ENCODE assay signal across 29 cellular contexts in genomic region chr6:81886157-81886556, GRCh38.
"Had no signal": no experiment of that assay in that cellular context is flagged by ENCODE, and none has a peak within 500 bp of the region (broad histone marks: within the 10 kb centered on the region; RNA-seq: fewer than 3 reads in every experiment).

No MANE protein-coding gene starts in this region.

- H3K27me3 ChIP-seq: colonic mucosa, esophagus squamous epithelium, gastrocnemius medialis, heart left ventricle, hepatocyte had no signal

- ATAC-seq: effector memory CD8-positive, alpha-beta T cell; esophagus mucosa; gastrocnemius medialis; heart left ventricle; left colon; left lobe of liver; lower lobe of right lung; mucosa of descending colon; naive thymus-derived CD8-positive, alpha-beta T cell had no signal

- H3K36me3 ChIP-seq: colonic mucosa, esophagus squamous epithelium, gastrocnemius medialis, heart left ventricle, left ventricle myocardium inferior, lower lobe of right lung had no signal

- H3K4me1 ChIP-seq: colonic mucosa, esophagus squamous epithelium, gastrocnemius medialis, left ventricle myocardium inferior, lower lobe of right lung had no signal

- H3K4me2 ChIP-seq: hepatocyte had no signal

- H3K9me3 ChIP-seq: colonic mucosa, esophagus squamous epithelium, gastrocnemius medialis, heart left ventricle, left ventricle myocardium inferior, lower lobe of right lung, mucosa of descending colon had no signal

- H3K27ac ChIP-seq: colonic mucosa, epithelial cell of prostate, esophagus squamous epithelium, gastrocnemius medialis, heart left ventricle, hepatocyte, left ventricle myocardium inferior, lower lobe of right lung had no signal

- DNase-seq: colonic mucosa; cortex of kidney; effector CD8-positive, alpha-beta T cell; effector memory CD8-positive, alpha-beta T cell; endodermal cell; esophagus squamous epithelium; foreskin fibroblast; foreskin melanocyte; gastrocnemius medialis; heart left ventricle; hypothalamus; immature natural killer cell; islet precursor cell; kidney; kidney glomerular epithelial cell; left colon; left ventricle myocardium inferior; lower lobe of right lung; mesenchymal stem cell; mucosa of descending colon; naive B cell; naive thymus-derived CD8-positive, alpha-beta T cell had no signal

- H3K4me1 Mint-ChIP-seq: immature natural killer cell; mesothelial cell of epicardium; naive B cell; naive thymus-derived CD8-positive, alpha-beta T cell had no signal

- H3K79me2 ChIP-seq: hepatocyte had no signal

- H3K4me3 Mint-ChIP-seq: dendritic cell treated with granulocyte-macrophage colony-stimulating factor and Interleukin-4, amounts not matched to agents 40 ng/mL and 50 ng/mL, for 4 days; effector memory CD8-positive, alpha-beta T cell; endodermal cell; immature natural killer cell; mesothelial cell of epicardium; naive B cell; naive thymus-derived CD8-positive, alpha-beta T cell had no signal

- H3K4me3 ChIP-seq: colonic mucosa, esophagus squamous epithelium, gastrocnemius medialis, heart left ventricle, hepatocyte, left ventricle myocardium inferior, lower lobe of right lung, mucosa of descending colon had no signal

- H2AFZ ChIP-seq: hepatocyte had no signal

- H3K36me3 Mint-ChIP-seq: immature natural killer cell; mesothelial cell of epicardium; naive B cell; naive thymus-derived CD8-positive, alpha-beta T cell had no signal

- FAIRE-seq: endometrium, kidney had no signal

- H3K27me3 Mint-ChIP-seq: dendritic cell treated with granulocyte-macrophage colony-stimulating factor and Interleukin-4, amounts not matched to agents 40 ng/mL and 50 ng/mL, for 4 days; effector memory CD8-positive, alpha-beta T cell had no signal

- H3K27ac Mint-ChIP-seq: dendritic cell treated with granulocyte-macrophage colony-stimulating factor and Interleukin-4, amounts not matched to agents 40 ng/mL and 50 ng/mL, for 4 days; effector memory CD8-positive, alpha-beta T cell; endodermal cell; immature natural killer cell; mesothelial cell of epicardium; naive B cell; naive thymus-derived CD8-positive, alpha-beta T cell had no signal

- H3K9me3 Mint-ChIP-seq: dendritic cell treated with granulocyte-macrophage colony-stimulating factor and Interleukin-4, amounts not matched to agents 40 ng/mL and 50 ng/mL, for 4 days; endodermal cell; mesothelial cell of epicardium; naive B cell had no signal
